In the genomic region with DNA sequence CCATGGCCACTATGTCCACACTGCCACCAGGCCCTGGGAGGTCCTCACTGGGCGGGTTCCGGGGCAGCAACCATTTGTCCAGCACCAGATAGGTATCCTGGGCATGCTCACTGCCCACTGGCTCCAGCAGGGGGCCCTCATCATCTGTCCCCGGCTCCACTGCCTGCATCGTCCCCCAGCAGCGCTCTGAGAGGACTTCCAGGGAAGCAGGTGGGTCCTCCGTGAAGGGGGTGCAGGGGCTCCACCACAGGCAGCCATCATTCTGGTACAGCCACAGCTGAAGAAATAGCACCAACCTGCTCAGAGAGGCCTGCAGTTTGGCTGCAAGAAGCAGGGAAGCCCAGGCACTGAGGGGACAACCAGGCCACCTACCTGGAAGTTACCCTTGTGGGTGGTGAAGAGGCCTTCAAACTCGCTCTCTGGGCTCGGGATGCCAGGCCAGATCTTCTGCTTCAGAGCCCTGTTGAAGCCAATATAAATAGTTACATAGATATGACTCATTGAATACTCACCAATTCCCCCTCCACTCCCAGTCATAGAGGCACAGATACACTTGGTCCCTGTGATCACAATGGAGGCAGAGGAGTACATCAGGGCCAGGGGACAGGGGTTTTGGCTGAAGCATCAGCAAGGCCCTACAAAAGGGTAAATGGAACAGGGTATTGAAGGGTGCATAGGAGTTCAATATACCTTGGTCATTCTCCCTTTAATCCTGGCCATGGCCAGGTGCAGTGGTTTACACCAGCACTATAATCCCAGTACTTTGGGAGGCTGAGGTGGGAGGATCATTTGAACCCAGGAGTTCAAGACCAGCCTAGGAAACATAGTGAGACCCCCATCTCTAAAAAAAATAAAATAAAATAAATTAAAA, we compare ENCODE assay signal across 8 cellular contexts. TPM values are rescaled to one million over a fixed set of nuclear protein-coding genes. Genes with fewer than 3 reads are reported as not detected.
A peak's percentile ranks its signal among the peaks of the same experiment; 100 is the strongest.
DNase-seq lines count a peak whose midpoint lies in the region; ATAC-seq and TF ChIP-seq lines count a peak whose summit lies in the region.

No MANE protein-coding gene starts in this region.

- peak; percentile 5 to 64 (median 54) for TF ChIP-seq CTCF in heart right ventricle (IDR thresholded peaks at IDR 0.05)
- TF ChIP-seq CTCF in spleen (IDR thresholded peaks at IDR 0.05 in 8 of 11, conservative IDR thresholded peaks at IDR 0.05 in 3 of 11): peak; percentile 21 to 71 (median 58)

- H3K4me3 ChIP-seq in heart right ventricle (no peak overlapping the region), spleen (no peak overlapping the region)

- peaks cover 5% of the 10 kb centered on the region for H3K27me3 Mint-ChIP-seq in activated CD8-positive, alpha-beta T cell treated with anti-CD3 and anti-CD28 coated beads, Interleukin-2, amount 10 ng/mL, durations not matched to agents 7 days and 5 days (ENCODE audit: low read depth)
- peaks cover 5 to 9% of the 10 kb centered on the region in 2 donors for H3K27me3 Mint-ChIP-seq in stimulated activated naive B cell treated with anti-CD40 and anti-IgM and Interleukin-4, amounts not matched to agents 10 μg/mL and 1 μg/mL and 100 μg/mL, for 72 hours

- TF ChIP-seq POLR2A in spleen (IDR thresholded peaks at IDR 0.05): no peak

- intact Hi-C loops in heart right ventricle (cut with DNase I) (loop anchor here in 3 of 10 donors (5.0 to 10.0 kb wide), 4 partner anchors 69 to 216 kb away; a partner anchor contains a TSS), spleen (cut with DNase I; ENCODE audit: low total_unique reads) (no loop called here)

- peak overlapping the region in 2 of 10 donors; percentile 48 to 94 for H3K27ac ChIP-seq in heart right ventricle
- H3K27ac ChIP-seq in spleen: peak overlapping the region in 4 of 8 donors; percentile 13 to 97 (median 74)

- peaks cover 14 to 77% (median 57%) of the 10 kb centered on the region in 9 donors for H3K4me1 ChIP-seq in heart right ventricle
- H3K4me1 ChIP-seq in spleen: peaks cover 44 to 93% (median 80%) of the 10 kb centered on the region in 6 donors

- peaks cover 23% of the 10 kb centered on the region for H3K36me3 Mint-ChIP-seq in activated CD8-positive, alpha-beta T cell treated with anti-CD3 and anti-CD28 coated beads, Interleukin-2, amount 10 ng/mL, durations not matched to agents 7 days and 5 days (ENCODE audit: low read depth)
- peaks cover 10 to 12% of the 10 kb centered on the region in 2 donors for H3K36me3 Mint-ChIP-seq in stimulated activated naive B cell treated with anti-CD40 and anti-IgM and Interleukin-4, amounts not matched to agents 10 μg/mL and 1 μg/mL and 100 μg/mL, for 72 hours

- POLR2A ChIA-PET in activated CD8-positive, alpha-beta T cell treated with anti-CD3 and anti-CD28 coated beads, Interleukin-2, amount 10 ng/mL, durations not matched to agents 7 days and 5 days (lab: Charles Lee): no interaction called here

- H3K27ac Mint-ChIP-seq in activated CD8-positive, alpha-beta T cell treated with anti-CD3 and anti-CD28 coated beads, Interleukin-2, amount 10 ng/mL, durations not matched to agents 7 days and 5 days: peak overlapping the region; percentile 39
- H3K27ac Mint-ChIP-seq in stimulated activated naive B cell treated with anti-CD40 and anti-IgM and Interleukin-4, amounts not matched to agents 10 μg/mL and 1 μg/mL and 100 μg/mL, for 72 hours: no peak overlapping the region

- H3K4me3 Mint-ChIP-seq in activated CD8-positive, alpha-beta T cell treated with anti-CD3 and anti-CD28 coated beads, Interleukin-2, amount 10 ng/mL, durations not matched to agents 7 days and 5 days: no peak overlapping the region
- H3K4me3 Mint-ChIP-seq in stimulated activated naive B cell treated with anti-CD40 and anti-IgM and Interleukin-4, amounts not matched to agents 10 μg/mL and 1 μg/mL and 100 μg/mL, for 72 hours: peak overlapping the region in 1 of 2 donors; percentile 24

- no peak for ATAC-seq in activated CD8-positive, alpha-beta T cell treated with anti-CD3 and anti-CD28 coated beads, Interleukin-2, amount 10 ng/mL, durations not matched to agents 7 days and 5 days
- ATAC-seq in heart right ventricle: no peak
- ATAC-seq in stimulated activated naive B cell treated with anti-CD40 and anti-IgM and Interleukin-4, amounts not matched to agents 10 μg/mL and 1 μg/mL and 100 μg/mL, for 72 hours (replicated peaks): no peak

- CTCF ChIA-PET in activated CD8-positive, alpha-beta T cell treated with anti-CD3 and anti-CD28 coated beads, Interleukin-2, amount 10 ng/mL, durations not matched to agents 7 days and 5 days (lab: Charles Lee): interaction anchor here (1.8 to 4.3 kb wide), 2 partner anchors 57 to 104 kb away, joined by 5 to 35 read pairs; a partner anchor contains a TSS

- peaks cover 58% of the 10 kb centered on the region for H3K4me1 Mint-ChIP-seq in activated CD8-positive, alpha-beta T cell treated with anti-CD3 and anti-CD28 coated beads, Interleukin-2, amount 10 ng/mL, durations not matched to agents 7 days and 5 days (ENCODE audit: low read depth)
- peaks cover 33 to 56% of the 10 kb centered on the region in 2 donors for H3K4me1 Mint-ChIP-seq in stimulated activated naive B cell treated with anti-CD40 and anti-IgM and Interleukin-4, amounts not matched to agents 10 μg/mL and 1 μg/mL and 100 μg/mL, for 72 hours

- peak; percentile 49 for DNase-seq in NCI-H2196 (lab: John Stamatoyannopoulos, UW; ENCODE audit: unreplicated experiment)
- no peak for DNase-seq in NCI-H2196 treated with DMSO at 0.1 percent for 48 hours (lab: John Stamatoyannopoulos, UW; ENCODE audit: unreplicated experiment)
- DNase-seq in LHCN-M2 (ENCODE audit: low read depth): peak; percentile 81
- DNase-seq in activated CD8-positive, alpha-beta T cell treated with anti-CD3 and anti-CD28 coated beads, Interleukin-2, amount 10 ng/mL, durations not matched to agents 7 days and 5 days: no peak
- DNase-seq in heart right ventricle: peak; percentile 43 to 56
- DNase-seq in spleen: peak; percentile 86
- no peak for DNase-seq in stimulated activated naive B cell treated with anti-CD40 and anti-IgM and Interleukin-4, amounts not matched to agents 10 μg/mL and 1 μg/mL and 100 μg/mL, for 72 hours
- DNase-seq in activated CD4-positive, CD25-positive, alpha-beta regulatory T cell treated with anti-CD3 and anti-CD28 coated beads, Interleukin-2, amount 50 U/mL, for 72 hours: no peak

- H3K9me3 ChIP-seq in heart right ventricle (no peaks in the 10 kb centered on the region), spleen (no peaks in the 10 kb centered on the region)

- H3K36me3 ChIP-seq in heart right ventricle (peaks cover 0 to 13% (median 0%) of the 10 kb centered on the region in 9 donors), spleen (peaks cover 0 to 16% (median 2%) of the 10 kb centered on the region in 6 donors)

- H3K27me3 ChIP-seq in heart right ventricle (peaks cover 0 to 17% (median 9%) of the 10 kb centered on the region in 7 donors), spleen (replicated peaks in 1 of 7) (peaks cover 0 to 18% (median 0%) of the 10 kb centered on the region in 7 donors)

- WGBS in heart right ventricle, 2 donors: 48 to 58% methylated on average over 8 of the region's 8 CpGs
- 52 to 70% (median 56%) methylated on average over 8 of the region's 8 CpGs; no CpG with 5 or more reads in 1 of the 5 donors for WGBS in spleen, 5 donors

- no peaks in the 10 kb centered on the region for H3K9me3 Mint-ChIP-seq in activated CD8-positive, alpha-beta T cell treated with anti-CD3 and anti-CD28 coated beads, Interleukin-2, amount 10 ng/mL, durations not matched to agents 7 days and 5 days (ENCODE audit: insufficient read depth)
- H3K9me3 Mint-ChIP-seq in stimulated activated naive B cell treated with anti-CD40 and anti-IgM and Interleukin-4, amounts not matched to agents 10 μg/mL and 1 μg/mL and 100 μg/mL, for 72 hours: peaks cover 0 to 2% of the 10 kb centered on the region in 2 donors

RNA-seq across cellular contexts. Expression of a gene that starts 4.1 kb away (rescaled TPM):
- total RNA-seq in LHCN-M2 (2014; rRNA removed) (1.5 and 2.2 TPM in 2 replicates), heart right ventricle (1 to 10 TPM in 8 of 10 donors, under 1 TPM in 2; 0.53 to 2.1 (median 1.6) TPM), spleen (1 to 10 TPM; 2.7 to 6.0 (median 4.0) TPM)
- 1.3 TPM for polyA plus RNA-seq in LHCN-M2 (2012)
- total RNA-seq in activated CD8-positive, alpha-beta T cell treated with anti-CD3 and anti-CD28 coated beads, Interleukin-2, amount 10 ng/mL, durations not matched to agents 7 days and 5 days: 1 to 10 TPM; 3.1 to 3.4 TPM
- polyA plus RNA-seq in heart right ventricle (1 to 10 TPM; 2.1 to 3.1 TPM), spleen (1 to 10 TPM; 7.0 to 9.3 (median 8.3) TPM)

RNA-seq across cellular contexts. Expression of a gene that starts 5.6 kb away (rescaled TPM):
- total RNA-seq in LHCN-M2 (2014; rRNA removed) (7.7 and 8.3 TPM in 2 replicates), heart right ventricle (1 to 10 TPM; 3.8 to 9.1 (median 4.7) TPM), spleen (10 to 100 TPM; 15.0 to 24.0 (median 19.9) TPM)
- polyA plus RNA-seq in LHCN-M2 (2012): 4.3 TPM
- total RNA-seq in activated CD8-positive, alpha-beta T cell treated with anti-CD3 and anti-CD28 coated beads, Interleukin-2, amount 10 ng/mL, durations not matched to agents 7 days and 5 days: 1 to 10 TPM; 6.4 to 8.8 TPM
- polyA plus RNA-seq in heart right ventricle (10 to 100 TPM in 1 of 2 donors, 1 to 10 TPM in 1; 6.2 to 14.7 TPM), spleen (1 to 10 TPM; 4.5 to 8.2 (median 5.6) TPM)

RNA-seq across cellular contexts. Expression of a gene that starts 23.3 kb away (rescaled TPM):
- total RNA-seq in LHCN-M2 (2014; rRNA removed) (25.1 and 31.7 TPM in 2 replicates), heart right ventricle (10 to 100 TPM in 5 of 10 donors, 1 to 10 TPM in 5; 4.1 to 19.8 (median 10.3) TPM), spleen (10 to 100 TPM; 19.0 to 41.0 (median 26.6) TPM)
- 38.9 TPM for polyA plus RNA-seq in LHCN-M2 (2012)
- total RNA-seq in activated CD8-positive, alpha-beta T cell treated with anti-CD3 and anti-CD28 coated beads, Interleukin-2, amount 10 ng/mL, durations not matched to agents 7 days and 5 days: 1 to 10 TPM; 1.1 TPM
- polyA plus RNA-seq in heart right ventricle (10 to 100 TPM; 10.0 to 13.2 TPM), spleen (10 to 100 TPM in 1 of 3 donors, 1 to 10 TPM in 2; 4.2 to 10.8 (median 8.5) TPM)

RNA-seq across cellular contexts. Expression of a gene that starts 32.2 kb away (rescaled TPM):
- 2.8 and 3.6 TPM in 2 replicates for total RNA-seq in LHCN-M2 (2014; rRNA removed)
- 7.4 TPM for polyA plus RNA-seq in LHCN-M2 (2012)
- 10 to 100 TPM in 1 of 2 experiments, 1 to 10 TPM in 1; 9.9 to 13.6 TPM for total RNA-seq in activated CD8-positive, alpha-beta T cell treated with anti-CD3 and anti-CD28 coated beads, Interleukin-2, amount 10 ng/mL, durations not matched to agents 7 days and 5 days
- 10 to 100 TPM; 13.4 to 25.5 (median 19.7) TPM for total RNA-seq in heart right ventricle
- 10 to 100 TPM; 13.0 to 79.9 TPM for polyA plus RNA-seq in heart right ventricle
- total RNA-seq in spleen: 10 to 100 TPM; 40.1 to 57.5 (median 51.3) TPM
- 10 to 100 TPM; 34.7 to 83.7 (median 73.9) TPM for polyA plus RNA-seq in spleen

RNA-seq across cellular contexts. Expression of a gene that starts 32.5 kb away (rescaled TPM):
- total RNA-seq in LHCN-M2 (2014; rRNA removed) (158 and 174 TPM in 2 replicates), heart right ventricle (100 to 1,000 TPM in 2 of 10 donors, 10 to 100 TPM in 8; 65.1 to 114 (median 83.8) TPM), spleen (100 to 1,000 TPM in 3 of 7 donors, 10 to 100 TPM in 4; 44.1 to 143 (median 54.2) TPM)
- 81.1 TPM for polyA plus RNA-seq in LHCN-M2 (2012)
- total RNA-seq in activated CD8-positive, alpha-beta T cell treated with anti-CD3 and anti-CD28 coated beads, Interleukin-2, amount 10 ng/mL, durations not matched to agents 7 days and 5 days: 10 to 100 TPM; 23.6 to 29.6 TPM
- polyA plus RNA-seq in heart right ventricle (100 to 1,000 TPM in 1 of 2 donors, 10 to 100 TPM in 1; 89.4 to 184 TPM), spleen (10 to 100 TPM; 65.8 to 82.0 (median 73.4) TPM)

Comparison
In these comparisons a context has a peak if more than half of its experiments do, and no peak if none do; other contexts are left out.
1. DNase-seq: peak in NCI-H2196 (single experiment), LHCN-M2 (single experiment), heart right ventricle (2 of 2) and spleen (single experiment); none in NCI-H2196 treated with DMSO at 0.1 percent for 48 hours (single experiment), activated CD8-positive, alpha-beta T cell treated with anti-CD3 and anti-CD28 coated beads, Interleukin-2, amount 10 ng/mL, durations not matched to agents 7 days and 5 days (single experiment), stimulated activated naive B cell treated with anti-CD40 and anti-IgM and Interleukin-4, amounts not matched to agents 10 μg/mL and 1 μg/mL and 100 μg/mL, for 72 hours (single experiment) and activated CD4-positive, CD25-positive, alpha-beta regulatory T cell treated with anti-CD3 and anti-CD28 coated beads, Interleukin-2, amount 50 U/mL, for 72 hours (single experiment).